ENCODE assay signal across 23 cellular contexts in genomic region chr11:111456086-111456858, GRCh38. TPM values are rescaled to one million over a fixed set of nuclear protein-coding genes. Genes with fewer than 3 reads are reported as not detected.
"Had no signal": no experiment of that assay in that cellular context is flagged by ENCODE, and none has a peak within 500 bp of the region (broad histone marks: within the 10 kb centered on the region; RNA-seq: fewer than 3 reads in every experiment).

No MANE protein-coding gene starts in this region.

- H3K36me3 Mint-ChIP-seq: activated naive CD4-positive, alpha-beta T cell treated with anti-CD3 and anti-CD28 coated beads, Interleukin-2, amount 50 U/mL, for 72 hours; natural killer cell; T-cell had no signal

- DNase-seq: activated CD4-positive, alpha-beta T cell treated with anti-CD3 and anti-CD28 coated beads for 1 hour; activated CD4-positive, alpha-beta T cell treated with anti-CD3 and anti-CD28 coated beads, Interleukin-2, amount 50 U/mL, for 4 hours; activated T-cell treated with anti-CD3 and anti-CD28 coated beads, Interleukin-2, amount 50 U/mL, for 1 hour; esophagus squamous epithelium; gastrocnemius medialis; hippocampal formation; left cardiac atrium; midbrain; natural killer cell; ovary; psoas muscle; stimulated activated CD4-positive, alpha-beta T cell treated with anti-CD3 and anti-CD28 coated beads, Interleukin-4, amount 100 ng/mL, for 24 hours; stimulated activated naive CD4-positive, alpha-beta T cell treated with Interleukin-2 at 50 U/mL for 16 hours had no signal

- ATAC-seq: activated naive CD4-positive, alpha-beta T cell treated with anti-CD3 and anti-CD28 coated beads, Interleukin-2, amount 50 U/mL, for 72 hours; activated T-helper 17 cell treated with anti-CD3 and anti-CD28 coated beads, Interleukin-2, amount 50 U/mL, for 72 hours; gastrocnemius medialis; left cardiac atrium; natural killer cell; psoas muscle; right cardiac atrium; T-cell had no signal

- H3K27ac Mint-ChIP-seq: activated T-helper 17 cell treated with anti-CD3 and anti-CD28 coated beads, Interleukin-2, amount 50 U/mL, for 72 hours; natural killer cell; T-cell; T-helper 2 cell treated with Interferon-gamma antibody and Interleukin-4, amounts not matched to agents 5 μg/mL and 100 μg/mL, for 36 hours had no signal

- H3K4me3 Mint-ChIP-seq: activated T-helper 17 cell treated with anti-CD3 and anti-CD28 coated beads, Interleukin-2, amount 50 U/mL, for 72 hours; central memory CD8-positive, alpha-beta T cell; natural killer cell; T-cell; T-helper 2 cell treated with Interferon-gamma antibody and Interleukin-4, amounts not matched to agents 5 μg/mL and 100 μg/mL, for 36 hours had no signal

- H3K4me1 Mint-ChIP-seq: activated T-helper 17 cell treated with anti-CD3 and anti-CD28 coated beads, Interleukin-2, amount 50 U/mL, for 72 hours; central memory CD8-positive, alpha-beta T cell; natural killer cell; T-cell had no signal

- H3K9me3 Mint-ChIP-seq: activated naive CD4-positive, alpha-beta T cell treated with anti-CD3 and anti-CD28 coated beads, Interleukin-2, amount 50 U/mL, for 72 hours; activated T-helper 17 cell treated with anti-CD3 and anti-CD28 coated beads, Interleukin-2, amount 50 U/mL, for 72 hours; central memory CD8-positive, alpha-beta T cell; natural killer cell; T-cell; T-helper 2 cell treated with Interferon-gamma antibody and Interleukin-4, amounts not matched to agents 5 μg/mL and 100 μg/mL, for 36 hours had no signal

RNA-seq across cellular contexts. Expression of gene BTG4, which starts 55.9 kb away (rescaled TPM):
- total RNA-seq: activated T-helper 17 cell treated with anti-CD3 and anti-CD28 coated beads, Interleukin-2, amount 50 U/mL, for 72 hours; ascending aorta; breast epithelium; esophagus squamous epithelium; gastrocnemius medialis; left cardiac atrium; liver; natural killer cell; psoas muscle; right cardiac atrium; T-cell; thoracic aorta had no signal

RNA-seq across cellular contexts. Expression of gene HOATZ, which starts 58.3 kb away (rescaled TPM):
- total RNA-seq: activated naive CD4-positive, alpha-beta T cell treated with anti-CD3 and anti-CD28 coated beads, Interleukin-2, amount 50 U/mL, for 72 hours; activated T-helper 17 cell treated with anti-CD3 and anti-CD28 coated beads, Interleukin-2, amount 50 U/mL, for 72 hours; ascending aorta; breast epithelium; esophagus squamous epithelium; gastrocnemius medialis; left cardiac atrium; liver; natural killer cell; psoas muscle; right cardiac atrium; T-cell; thoracic aorta had no signal
